Comparison of ENCODE assay signal across 28 cellular contexts in the genomic region with DNA sequence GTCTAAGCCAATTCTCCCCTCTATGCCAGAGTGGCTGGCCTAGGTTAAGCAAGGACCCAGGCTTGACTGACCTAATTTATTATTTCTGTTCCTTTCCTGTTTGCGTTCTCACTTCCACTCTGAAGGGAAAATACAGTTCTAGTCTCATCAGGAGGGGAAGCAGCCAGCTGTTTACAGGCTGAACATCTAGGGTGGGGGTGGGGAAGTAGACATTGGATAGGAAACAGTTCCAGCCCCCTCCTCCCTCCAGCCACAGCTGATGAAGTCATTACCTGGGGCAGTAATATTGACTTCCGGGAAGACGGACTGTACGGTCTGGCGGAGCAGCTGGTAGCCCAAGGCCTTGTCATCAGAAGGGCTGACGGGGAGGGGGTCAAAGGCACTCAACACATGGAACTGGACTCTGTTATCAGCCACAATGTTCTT. TPM values are rescaled to one million over a fixed set of nuclear protein-coding genes. Genes with fewer than 3 reads are reported as not detected.
DNase-seq lines count a peak whose midpoint lies in the region; ATAC-seq and TF ChIP-seq lines count a peak whose summit lies in the region.
"Had no signal": no experiment of that assay in that cellular context is flagged by ENCODE, and none has a peak within 500 bp of the region (broad histone marks: within the 10 kb centered on the region; RNA-seq: fewer than 3 reads in every experiment).

No MANE protein-coding gene starts in this region.

- H3K9me3 ChIP-seq in SJCRH30 (replicated peaks) (no peaks in the 10 kb centered on the region), right lobe of liver (no peaks in the 10 kb centered on the region), upper lobe of left lung (no peaks in the 10 kb centered on the region), T-helper 17 cell (ENCODE audit: control insufficient read depth, low read length, poor library complexity, severe bottlenecking) (no peaks in the 10 kb centered on the region)
- H3K9me3 ChIP-seq: breast epithelium, tibial nerve had no signal

- TF ChIP-seq CTCF in right lobe of liver (IDR thresholded peaks at IDR 0.05) (no peak), upper lobe of left lung (IDR thresholded peaks at IDR 0.05) (no peak), Calu3 (IDR thresholded peaks at IDR 0.05; ENCODE audit: unreplicated experiment) (no peak)

- 17% methylated on average over 1 of the region's 6 CpGs for WGBS in right lobe of liver (ENCODE audit: insufficient coverage, low coverage, low lambda C conversion rate, missing lambda C conversion rate)
- 59 to 63% methylated on average over 6 of the region's 6 CpGs for WGBS in upper lobe of left lung, 2 donors

- no TSS peak for BruUV-seq in Calu3 (replicated peaks; lab: Mats Ljungman, UMichigan)

- CTCF ChIA-PET in Calu3 (lab: Charles Lee), result no interaction called here

- H3K27me3 Mint-ChIP-seq in T-helper 17 cell, result no peaks in the 10 kb centered on the region
- peaks cover 92% of the 10 kb centered on the region for H3K27me3 Mint-ChIP-seq in Calu3 (ENCODE audit: unreplicated experiment)
- H3K27me3 Mint-ChIP-seq: activated B cell treated with CpG ODN at 0.5 μM for 24 hours; B cell; stimulated activated naive CD8-positive, alpha-beta T cell treated with anti-CD3 and anti-CD28 coated beads, Interleukin-15, Interleukin-2, amounts not matched to agents 100 ng/mL and 50 ng/mL, for 24 hours had no signal

- no peak for TF ChIP-seq EP300 in upper lobe of left lung (IDR thresholded peaks at IDR 0.05)

- TF ChIP-seq POLR2A in right lobe of liver (IDR thresholded peaks at IDR 0.05) (no peak), upper lobe of left lung (IDR thresholded peaks at IDR 0.05) (no peak)

- ATAC-seq in right lobe of liver, result peak; percentile 40 to 82 (median 70)
- ATAC-seq in upper lobe of left lung (ENCODE audit: low FRiP score in 2 of 2), result no peak
- no peak for ATAC-seq in T-helper 17 cell
- ATAC-seq: Panc1 had no signal

- H3K4me3 ChIP-seq in SJCRH30, result no peak overlapping the region
- H3K4me3 ChIP-seq in right lobe of liver, result no peak overlapping the region
- no peak overlapping the region for H3K4me3 ChIP-seq in upper lobe of left lung
- H3K4me3 ChIP-seq: breast epithelium, SK-N-MC, tibial nerve had no signal

- H3K36me3 ChIP-seq in SJCRH30 (no peaks in the 10 kb centered on the region), right lobe of liver (no peaks in the 10 kb centered on the region), upper lobe of left lung (no peaks in the 10 kb centered on the region)
- H3K36me3 ChIP-seq: breast epithelium, tibial nerve had no signal

- DNase-seq in NCI-H2227 (lab: John Stamatoyannopoulos, UW; ENCODE audit: unreplicated experiment) (peak; percentile 41), NCI-H2227 treated with DMSO at 0.1 percent for 48 hours (lab: John Stamatoyannopoulos, UW) (no peak), SJCRH30 (peak; percentile 73 to 75), right lobe of liver (no peak), upper lobe of left lung (no peak), HPDE6-E6E7 (ENCODE audit: extremely low spot score) (no peak), T-helper 17 cell (no peak), Calu3 (no peak)
- DNase-seq: 8988T; activated B cell treated with CpG ODN at 0.5 μM for 24 hours; activated CD4-positive, alpha-beta T cell treated with anti-CD3 and anti-CD28 coated beads, Interleukin-2, amount 50 U/mL, for 48 hours; activated gamma-delta T cell treated with Interleukin-2 at 50 U/mL for 16 hours; HFFc6; kidney; midbrain; NCI-H1436 treated with DMSO at 0.1 percent for 48 hours; NCI-H2171; NCI-H526 treated with DMSO at 0.1 percent for 48 hours; nephron progenitor cell; posterior cingulate gyrus had no signal

- H3K27ac Mint-ChIP-seq in T-helper 17 cell (no peak overlapping the region), Calu3 (ENCODE audit: unreplicated experiment) (no peak overlapping the region)
- H3K27ac Mint-ChIP-seq: activated B cell treated with CpG ODN at 0.5 μM for 24 hours; HFFc6; nephron progenitor cell; stimulated activated naive CD8-positive, alpha-beta T cell treated with anti-CD3 and anti-CD28 coated beads, Interleukin-15, Interleukin-2, amounts not matched to agents 100 ng/mL and 50 ng/mL, for 24 hours had no signal

- H3K36me3 Mint-ChIP-seq in T-helper 17 cell (ENCODE audit: low read depth) (peaks cover 2% of the 10 kb centered on the region), Calu3 (ENCODE audit: insufficient read depth, unreplicated experiment) (no peaks in the 10 kb centered on the region)

- H3K4me1 Mint-ChIP-seq in T-helper 17 cell, result peaks cover 9% of the 10 kb centered on the region
- H3K4me1 Mint-ChIP-seq in Calu3 (ENCODE audit: low read depth, unreplicated experiment), result no peaks in the 10 kb centered on the region

- no peaks in the 10 kb centered on the region for H3K9me3 Mint-ChIP-seq in Calu3 (ENCODE audit: low read depth, unreplicated experiment)
- H3K9me3 Mint-ChIP-seq: activated B cell treated with CpG ODN at 0.5 μM for 24 hours; HFFc6; nephron progenitor cell; stimulated activated naive CD8-positive, alpha-beta T cell treated with anti-CD3 and anti-CD28 coated beads, Interleukin-15, Interleukin-2, amounts not matched to agents 100 ng/mL and 50 ng/mL, for 24 hours had no signal

- no peak overlapping the region for H3K4me3 Mint-ChIP-seq in T-helper 17 cell
- H3K4me3 Mint-ChIP-seq in Calu3 (ENCODE audit: low read depth, unreplicated experiment), result no peak overlapping the region
- H3K4me3 Mint-ChIP-seq: activated B cell treated with CpG ODN at 0.5 μM for 24 hours; B cell; HFFc6; nephron progenitor cell; stimulated activated naive CD8-positive, alpha-beta T cell treated with anti-CD3 and anti-CD28 coated beads, Interleukin-15, Interleukin-2, amounts not matched to agents 100 ng/mL and 50 ng/mL, for 24 hours had no signal

- H3K27me3 ChIP-seq in SJCRH30 (no peaks in the 10 kb centered on the region), right lobe of liver (no peaks in the 10 kb centered on the region), upper lobe of left lung (no peaks in the 10 kb centered on the region)
- H3K27me3 ChIP-seq: breast epithelium, tibial nerve had no signal

- intact Hi-C loops in right lobe of liver (cut with DNase I), result no loop called here
- intact Hi-C loops in Calu3 (cut with micrococcal nuclease; ENCODE audit: unreplicated experiment), result no loop called here

- H3K4me1 ChIP-seq in SJCRH30 (peaks cover 10% of the 10 kb centered on the region), right lobe of liver (no peaks in the 10 kb centered on the region), upper lobe of left lung (peaks cover 8 to 11% (median 9%) of the 10 kb centered on the region in 4 donors)
- H3K4me1 ChIP-seq: breast epithelium had no signal

- no peak overlapping the region for H3K27ac ChIP-seq in SJCRH30
- H3K27ac ChIP-seq in right lobe of liver, result no peak overlapping the region
- peak overlapping the region; percentile 3 to 41 (median 38) for H3K27ac ChIP-seq in upper lobe of left lung
- H3K27ac ChIP-seq: breast epithelium, SK-N-MC, tibial nerve had no signal

RNA-seq across cellular contexts. Expression of gene PM20D1, which starts 17.6 kb away (rescaled TPM):
- 0.04 TPM in 1 of 2 replicates, not detected in the other for total RNA-seq in SJCRH30 (2014; rRNA removed; shearing (Covaris generic))
- total RNA-seq in right lobe of liver (under 1 TPM in 4 of 6 experiments, not detected in 2; 0.12 to 0.42 (median 0.15) TPM), upper lobe of left lung (under 1 TPM in 2 of 6 donors, not detected in 4; 0.34 to 0.47 TPM), T-helper 17 cell (1 to 10 TPM; 1.1 to 1.9 TPM), Calu3 (2022) (0.26 and 0.32 TPM in 2 replicates)
- total RNA-seq: fibroblast of villous mesenchyme, HFFc6, skeletal muscle tissue had no signal

RNA-seq across cellular contexts. Expression of gene SLC41A1, which starts 19.3 kb away (rescaled TPM):
- 33.2 and 36.2 TPM in 2 replicates for total RNA-seq in SJCRH30 (2014; rRNA removed; shearing (Covaris generic))
- 1 to 10 TPM; 3.4 to 6.4 (median 4.6) TPM for total RNA-seq in right lobe of liver
- 10 to 100 TPM; 17.8 to 35.1 (median 27.3) TPM for total RNA-seq in upper lobe of left lung
- total RNA-seq in T-helper 17 cell, result 10 to 100 TPM; 33.5 to 36.2 TPM
- 27.8 and 31.9 TPM in 2 replicates for total RNA-seq in Calu3 (2022)

RNA-seq across cellular contexts. Expression of gene RAB29, which starts 57.1 kb away (rescaled TPM):
- total RNA-seq in SJCRH30 (2014; rRNA removed; shearing (Covaris generic)), result 18.6 and 20.9 TPM in 2 replicates
- total RNA-seq in right lobe of liver (10 to 100 TPM; 16.4 to 26.8 (median 21.2) TPM), upper lobe of left lung (10 to 100 TPM; 17.8 to 27.6 (median 25.1) TPM), T-helper 17 cell (10 to 100 TPM; 30.5 to 38.2 TPM), Calu3 (2022) (27.1 and 29.5 TPM in 2 replicates)

Comparison
In these comparisons a context has a peak if more than half of its experiments do, and no peak if none do; other contexts are left out.
1. DNase-seq: peak in NCI-H2227 (single experiment) and SJCRH30 (2 of 2); none in NCI-H2227 treated with DMSO at 0.1 percent for 48 hours (single experiment), right lobe of liver (0 of 3), upper lobe of left lung (0 of 2), HPDE6-E6E7 (single experiment), T-helper 17 cell (0 of 3) and Calu3 (single experiment).
2. H3K27ac ChIP-seq: peak in upper lobe of left lung (4 of 4); none in SJCRH30 (single experiment) and right lobe of liver (0 of 3).
3. ATAC-seq: peak in right lobe of liver (4 of 4); none in upper lobe of left lung (0 of 2) and T-helper 17 cell (single experiment).